In genomic region chr15:99983894-99984293, GRCh38 we compare ENCODE assay signal across 27 cellular contexts.
DNase-seq lines count a peak whose midpoint lies in the region; ATAC-seq, FAIRE-seq and TF ChIP-seq lines count a peak whose summit lies in the region.
"Had no signal": no experiment of that assay in that cellular context is flagged by ENCODE, and none has a peak within 500 bp of the region (broad histone marks: within the 10 kb centered on the region; RNA-seq: fewer than 3 reads in every experiment).

No MANE protein-coding gene starts in this region.

- H3K27ac Mint-ChIP-seq in nephron (peak overlapping the region; percentile 89 to 92 (median 92)), type B pancreatic cell (peak overlapping the region; percentile 76)
- no peak overlapping the region for H3K27ac Mint-ChIP-seq in stimulated activated memory B cell treated with anti-CD40 and anti-IgM and Interleukin-4, amounts not matched to agents 10 μg/mL and 1 μg/mL and 100 μg/mL, for 72 hours
- H3K27ac Mint-ChIP-seq: activated CD8-positive, alpha-beta T cell treated with anti-CD3 and anti-CD28 coated beads for 36 hours; activated naive CD4-positive, alpha-beta T cell treated with anti-CD3 and anti-CD28 coated beads for 36 hours; activated T-cell treated with anti-CD3 and anti-CD28 coated beads, Interleukin-2, amount 50 U/mL, for 24 hours; T-helper 17 cell had no signal

- TF ChIP-seq CTCF in left ventricle myocardium inferior (IDR thresholded peaks at IDR 0.05; ENCODE audit: borderline replicate concordance) (no peak), hepatocyte (IDR thresholded peaks at IDR 0.05; ENCODE audit: poor library complexity) (no peak), nephron (IDR thresholded peaks at IDR 0.05; ENCODE audit: unreplicated experiment in 3 of 3) (no peak), type B pancreatic cell (conservative IDR thresholded peaks at IDR 0.05) (no peak)

- H4K20me1 ChIP-seq in hepatocyte (ENCODE audit: insufficient read depth, poor library complexity, severe bottlenecking), result no peaks in the 10 kb centered on the region

- H3K79me2 ChIP-seq in hepatocyte, result no peaks in the 10 kb centered on the region

- H3K4me1 Mint-ChIP-seq in nephron, result peaks cover 52% of the 10 kb centered on the region
- peaks cover 22% of the 10 kb centered on the region for H3K4me1 Mint-ChIP-seq in type B pancreatic cell (ENCODE audit: unreplicated experiment)
- no peaks in the 10 kb centered on the region for H3K4me1 Mint-ChIP-seq in stimulated activated memory B cell treated with anti-CD40 and anti-IgM and Interleukin-4, amounts not matched to agents 10 μg/mL and 1 μg/mL and 100 μg/mL, for 72 hours
- H3K4me1 Mint-ChIP-seq: T-helper 17 cell had no signal

- peaks cover 5% of the 10 kb centered on the region for H3K9me3 ChIP-seq in left ventricle myocardium inferior (replicated peaks)
- no peaks in the 10 kb centered on the region for H3K9me3 ChIP-seq in hepatocyte (ENCODE audit: low read depth)
- H3K9me3 ChIP-seq: ascending aorta, SJCRH30 had no signal

- no peaks in the 10 kb centered on the region for H3K27me3 ChIP-seq in left ventricle myocardium inferior (ENCODE audit: low read depth)
- no peaks in the 10 kb centered on the region for H3K27me3 ChIP-seq in hepatocyte
- H3K27me3 ChIP-seq: ascending aorta, SJCRH30 had no signal

- H3K9me3 Mint-ChIP-seq in nephron (no peaks in the 10 kb centered on the region), type B pancreatic cell (peaks cover 4% of the 10 kb centered on the region)
- peaks cover 4% of the 10 kb centered on the region for H3K9me3 Mint-ChIP-seq in stimulated activated memory B cell treated with anti-CD40 and anti-IgM and Interleukin-4, amounts not matched to agents 10 μg/mL and 1 μg/mL and 100 μg/mL, for 72 hours
- H3K9me3 Mint-ChIP-seq: activated CD8-positive, alpha-beta T cell treated with anti-CD3 and anti-CD28 coated beads for 36 hours; activated T-cell treated with anti-CD3 and anti-CD28 coated beads, Interleukin-2, amount 50 U/mL, for 24 hours had no signal

- no peaks in the 10 kb centered on the region for H3K36me3 ChIP-seq in left ventricle myocardium inferior
- no peaks in the 10 kb centered on the region for H3K36me3 ChIP-seq in hepatocyte (replicated peaks; ENCODE audit: insufficient read depth, low read depth)
- H3K36me3 ChIP-seq: ascending aorta, SJCRH30 had no signal

- ATAC-seq in Right ventricle myocardium inferior, result no peak
- ATAC-seq in stimulated activated memory B cell treated with anti-CD40 and anti-IgM and Interleukin-4, amounts not matched to agents 10 μg/mL and 1 μg/mL and 100 μg/mL, for 72 hours, result no peak
- ATAC-seq: activated CD8-positive, alpha-beta T cell treated with anti-CD3 and anti-CD28 coated beads for 36 hours; HCT116; left lobe of liver; T-helper 17 cell had no signal

- no peak overlapping the region for H2AFZ ChIP-seq in hepatocyte
- H2AFZ ChIP-seq: PC-9 had no signal

- no peak for TF ChIP-seq POLR2A in H54 (IDR thresholded peaks at IDR 0.05; ENCODE audit: low read depth, low read length)

- H3K36me3 Mint-ChIP-seq in nephron (ENCODE audit: low read depth) (no peaks in the 10 kb centered on the region), type B pancreatic cell (peaks cover 4% of the 10 kb centered on the region)
- H3K36me3 Mint-ChIP-seq in stimulated activated memory B cell treated with anti-CD40 and anti-IgM and Interleukin-4, amounts not matched to agents 10 μg/mL and 1 μg/mL and 100 μg/mL, for 72 hours, result peaks cover 4% of the 10 kb centered on the region

- peak overlapping the region; percentile 79 for H3K27ac ChIP-seq in left ventricle myocardium inferior (replicated peaks)
- H3K27ac ChIP-seq in hepatocyte, result peak overlapping the region; percentile 28
- H3K27ac ChIP-seq: ascending aorta, PC-9, SJCRH30, VCaP had no signal

- 31% methylated on average over 17 of the region's 17 CpGs for WGBS in hepatocyte (ENCODE audit: low lambda C conversion rate, missing lambda C conversion rate)

- peak overlapping the region; percentile 24 for H3K4me2 ChIP-seq in hepatocyte
- H3K4me2 ChIP-seq: PC-9 had no signal

- peaks cover 31% of the 10 kb centered on the region for H3K4me1 ChIP-seq in left ventricle myocardium inferior
- H3K4me1 ChIP-seq in hepatocyte (ENCODE audit: insufficient read depth), result peaks cover 13% of the 10 kb centered on the region
- H3K4me1 ChIP-seq: ascending aorta had no signal

- H3K4me3 ChIP-seq in left ventricle myocardium inferior, result peak overlapping the region; percentile 4
- H3K4me3 ChIP-seq in hepatocyte, result no peak overlapping the region
- H3K4me3 ChIP-seq: ascending aorta, PC-9, SJCRH30 had no signal

- H3K9me2 ChIP-seq in hepatocyte (replicated peaks; ENCODE audit: insufficient read depth), result no peaks in the 10 kb centered on the region

- H3K4me3 Mint-ChIP-seq in nephron (peak overlapping the region; percentile 7 to 32 (median 19)), type B pancreatic cell (no peak overlapping the region)
- no peak overlapping the region for H3K4me3 Mint-ChIP-seq in stimulated activated memory B cell treated with anti-CD40 and anti-IgM and Interleukin-4, amounts not matched to agents 10 μg/mL and 1 μg/mL and 100 μg/mL, for 72 hours
- H3K4me3 Mint-ChIP-seq: activated CD8-positive, alpha-beta T cell treated with anti-CD3 and anti-CD28 coated beads for 36 hours; activated naive CD4-positive, alpha-beta T cell treated with anti-CD3 and anti-CD28 coated beads for 36 hours; activated T-cell treated with anti-CD3 and anti-CD28 coated beads, Interleukin-2, amount 50 U/mL, for 24 hours; T-helper 17 cell had no signal

- no peak for FAIRE-seq in H54 (lab: Jason Lieb, UNC)
- FAIRE-seq: A204.1, D721Med, G401.6 had no signal

- H3K27me3 Mint-ChIP-seq in nephron (ENCODE audit: low read depth) (peaks cover 11% of the 10 kb centered on the region), type B pancreatic cell (peaks cover 6% of the 10 kb centered on the region)
- peaks cover 65% of the 10 kb centered on the region for H3K27me3 Mint-ChIP-seq in stimulated activated memory B cell treated with anti-CD40 and anti-IgM and Interleukin-4, amounts not matched to agents 10 μg/mL and 1 μg/mL and 100 μg/mL, for 72 hours
- H3K27me3 Mint-ChIP-seq: activated CD8-positive, alpha-beta T cell treated with anti-CD3 and anti-CD28 coated beads for 36 hours; activated T-cell treated with anti-CD3 and anti-CD28 coated beads, Interleukin-2, amount 50 U/mL, for 24 hours had no signal

- no peak for DNase-seq in left ventricle myocardium inferior
- DNase-seq in Right ventricle myocardium inferior (ENCODE audit: missing footprints), result no peak
- peak; percentile 25 for DNase-seq in hepatocyte (ENCODE audit: low spot score)
- no peak for DNase-seq in type B pancreatic cell (ENCODE audit: extremely low spot score, unreplicated experiment)
- DNase-seq in GDM1 (lab: John Stamatoyannopoulos, UW), result no peak
- DNase-seq in H54 (ENCODE audit: insufficient read length, low spot score), result no peak
- DNase-seq: activated CD8-positive, alpha-beta T cell treated with anti-CD3 and anti-CD28 coated beads for 36 hours; activated naive CD4-positive, alpha-beta T cell treated with anti-CD3 and anti-CD28 coated beads for 36 hours; activated T-cell treated with anti-CD3 and anti-CD28 coated beads, Interleukin-2, amount 50 U/mL, for 24 hours; C1 segment of cervical spinal cord; hypothalamus; NCI-H1694 treated with DMSO at 0.1 percent for 48 hours; NCI-H226; PC-9; stimulated activated CD4-positive, alpha-beta T cell treated with anti-CD3 and anti-CD28 coated beads, Interleukin-1b, Interleukin-23, amount 100 ng/mL, for 48 hours; stimulated activated naive CD8-positive, alpha-beta T cell treated with anti-CD3 and anti-CD28 coated beads, Interleukin-15, amount 100 ng/mL, for 72 hours; T-helper 17 cell had no signal

- intact Hi-C loops in left ventricle myocardium inferior (cut with micrococcal nuclease), result no loop called here
- intact Hi-C loops in Right ventricle myocardium inferior (cut with DNase I), result loop anchor here (5.0 kb wide), 1 partner anchor 128 kb away; no protein-coding TSS in a partner anchor

Comparison
In these comparisons a context has a peak if more than half of its experiments do, and no peak if none do; other contexts are left out.
1. H3K4me3 Mint-ChIP-seq: peak in nephron (3 of 3); none in type B pancreatic cell (single experiment) and stimulated activated memory B cell treated with anti-CD40 and anti-IgM and Interleukin-4, amounts not matched to agents 10 μg/mL and 1 μg/mL and 100 μg/mL, for 72 hours (single experiment).